11 cellular contexts compared by ENCODE assay signal in genomic region chr1:182601926-182602325, GRCh38. TPM values are rescaled to one million over a fixed set of nuclear protein-coding genes. Genes with fewer than 3 reads are reported as not detected.
DNase-seq lines count a peak whose midpoint lies in the region; ATAC-seq and TF ChIP-seq lines count a peak whose summit lies in the region.
"Had no signal": no experiment of that assay in that cellular context is flagged by ENCODE, and none has a peak within 500 bp of the region (broad histone marks: within the 10 kb centered on the region; RNA-seq: fewer than 3 reads in every experiment).

No MANE protein-coding gene starts in this region.

- 70 to 88% methylated on average over 4 of the region's 4 CpGs for WGBS in sigmoid colon, 2 donors

- no peak overlapping the region for H2AFZ ChIP-seq in Loucy (ENCODE audit: low read length)

- peaks cover 25% of the 10 kb centered on the region for H3K4me1 ChIP-seq in Loucy (ENCODE audit: insufficient read depth, low read length, poor library complexity, severe bottlenecking)
- H3K4me1 ChIP-seq in sigmoid colon, result peaks cover 0 to 27% (median 23%) of the 10 kb centered on the region in 4 donors
- peaks cover 10% of the 10 kb centered on the region for H3K4me1 ChIP-seq in mucosa of descending colon (ENCODE audit: low read depth)

- ATAC-seq in stimulated activated memory B cell treated with anti-CD40 and anti-IgM and Interleukin-4, amounts not matched to agents 10 μg/mL and 1 μg/mL and 100 μg/mL, for 72 hours, result no peak
- ATAC-seq in mucosa of descending colon, result no peak

- intact Hi-C loops in sigmoid colon (cut with DNase I) (loop anchor here (1.0 to 5.0 kb wide), 2 partner anchors 183 to 235 kb away; partner anchors contain the start of gene DHX9), mucosa of descending colon (cut with DNase I, micrococcal nuclease) (loop anchor here (2.0 kb wide), 1 partner anchor 185 kb away; no protein-coding TSS in a partner anchor)

- DNase-seq in GM06990 (ENCODE audit: extremely low read depth, insufficient read length) (no peak), cerebellum (ENCODE audit: low spot score) (peak; percentile 43), sigmoid colon (no peak), DMS153 (lab: John Stamatoyannopoulos, UW) (no peak), mucosa of descending colon (no peak)

- H3K27me3 Mint-ChIP-seq in stimulated activated memory B cell treated with anti-CD40 and anti-IgM and Interleukin-4, amounts not matched to agents 10 μg/mL and 1 μg/mL and 100 μg/mL, for 72 hours, result no peaks in the 10 kb centered on the region

- no peaks in the 10 kb centered on the region for H3K9me3 ChIP-seq in Loucy (ENCODE audit: insufficient read depth, low read depth, low read length)
- H3K9me3 ChIP-seq in sigmoid colon, result no peaks in the 10 kb centered on the region
- H3K9me3 ChIP-seq in mucosa of descending colon, result no peaks in the 10 kb centered on the region
- H3K9me3 ChIP-seq: body of pancreas, HAP-1 had no signal

- H3K4me3 Mint-ChIP-seq in stimulated activated memory B cell treated with anti-CD40 and anti-IgM and Interleukin-4, amounts not matched to agents 10 μg/mL and 1 μg/mL and 100 μg/mL, for 72 hours, result no peak overlapping the region
- H3K4me3 Mint-ChIP-seq: effector memory CD8-positive, alpha-beta T cell; naive thymus-derived CD4-positive, alpha-beta T cell had no signal

- peaks cover 2% of the 10 kb centered on the region for H3K4me1 Mint-ChIP-seq in stimulated activated memory B cell treated with anti-CD40 and anti-IgM and Interleukin-4, amounts not matched to agents 10 μg/mL and 1 μg/mL and 100 μg/mL, for 72 hours

- H3K9ac ChIP-seq in Loucy (ENCODE audit: low read depth, low read length, poor library complexity, severe bottlenecking), result no peak overlapping the region

- TF ChIP-seq CTCF in GM06990 (IDR thresholded peaks at IDR 0.05; ENCODE audit: insufficient read depth, low read length, poor library complexity, severe bottlenecking), result no peak
- TF ChIP-seq CTCF in Loucy (conservative IDR thresholded peaks at IDR 0.05; ENCODE audit: low read length), result no peak
- no peak for TF ChIP-seq CTCF in sigmoid colon (IDR thresholded peaks at IDR 0.05)
- no peak for TF ChIP-seq CTCF in mucosa of descending colon (IDR thresholded peaks at IDR 0.05)

- 0 out of 2 replicates have a peak, but pooled peaks cover 2% of the 10 kb centered on the region for H3K79me2 ChIP-seq in Loucy (ENCODE audit: insufficient read depth, low read length)

- no peaks in the 10 kb centered on the region for H3K27me3 ChIP-seq in GM06990 (replicated peaks; ENCODE audit: control insufficient read depth, insufficient read depth, low read length)
- H3K27me3 ChIP-seq in Loucy (ENCODE audit: insufficient read depth, low read length, poor library complexity, severe bottlenecking), result no peaks in the 10 kb centered on the region
- H3K27me3 ChIP-seq in sigmoid colon, result no peaks in the 10 kb centered on the region
- H3K27me3 ChIP-seq: body of pancreas had no signal

- no peak for TF ChIP-seq POLR2A in sigmoid colon (IDR thresholded peaks at IDR 0.05)

- H3K36me3 ChIP-seq in GM06990 (ENCODE audit: control insufficient read depth, insufficient read depth, low read length), result peaks cover 29% of the 10 kb centered on the region
- H3K36me3 ChIP-seq in Loucy (ENCODE audit: insufficient read depth, low read length), result no peaks in the 10 kb centered on the region
- H3K36me3 ChIP-seq in sigmoid colon, result no peaks in the 10 kb centered on the region
- H3K36me3 ChIP-seq in mucosa of descending colon (ENCODE audit: low read depth), result no peaks in the 10 kb centered on the region

- peak overlapping the region; percentile 10 to 68 (median 38) for H3K27ac ChIP-seq in sigmoid colon

- no peaks in the 10 kb centered on the region; the same call in 1 of the 2 replicates for H3F3A ChIP-seq in Loucy (ENCODE audit: low read depth)

- H4K20me1 ChIP-seq in Loucy (ENCODE audit: insufficient read depth, low read length, poor library complexity, severe bottlenecking), result no peaks in the 10 kb centered on the region

- H3K9me2 ChIP-seq in Loucy (replicated peaks; ENCODE audit: low read depth, low read length), result no peaks in the 10 kb centered on the region

- H3K4me3 ChIP-seq in GM06990 (replicated peaks; ENCODE audit: low read depth, low read length) (peak overlapping the region; percentile 87), Loucy (ENCODE audit: low read length, poor library complexity, severe bottlenecking) (no peak overlapping the region), sigmoid colon (peak overlapping the region in 2 of 4 donors; percentile 51 to 54), mucosa of descending colon (no peak overlapping the region)
- H3K4me3 ChIP-seq: body of pancreas, HAP-1 had no signal

- TF ChIP-seq EP300 in sigmoid colon (IDR thresholded peaks at IDR 0.05), result no peak

- peaks cover 14% of the 10 kb centered on the region for H3K36me3 Mint-ChIP-seq in stimulated activated memory B cell treated with anti-CD40 and anti-IgM and Interleukin-4, amounts not matched to agents 10 μg/mL and 1 μg/mL and 100 μg/mL, for 72 hours

- peak overlapping the region; percentile 11 for H3K4me2 ChIP-seq in Loucy (ENCODE audit: low read depth, low read length, poor library complexity, severe bottlenecking)

- H3K27ac Mint-ChIP-seq in stimulated activated memory B cell treated with anti-CD40 and anti-IgM and Interleukin-4, amounts not matched to agents 10 μg/mL and 1 μg/mL and 100 μg/mL, for 72 hours, result no peak overlapping the region
- H3K27ac Mint-ChIP-seq: effector memory CD8-positive, alpha-beta T cell; naive thymus-derived CD4-positive, alpha-beta T cell had no signal

- H3K9me3 Mint-ChIP-seq in stimulated activated memory B cell treated with anti-CD40 and anti-IgM and Interleukin-4, amounts not matched to agents 10 μg/mL and 1 μg/mL and 100 μg/mL, for 72 hours, result no peaks in the 10 kb centered on the region
- H3K9me3 Mint-ChIP-seq: effector memory CD8-positive, alpha-beta T cell; naive thymus-derived CD4-positive, alpha-beta T cell had no signal

RNA-seq across cellular contexts. Expression of gene RGS16, which starts 2.3 kb away (rescaled TPM):
- total RNA-seq in cerebellum, result 6.6 TPM
- total RNA-seq in sigmoid colon, result 10 to 100 TPM in 1 of 4 donors, 1 to 10 TPM in 2, under 1 TPM in 1; 0.83 to 12.4 (median 2.6) TPM
- 1 to 10 TPM in 2 of 3 donors, under 1 TPM in 1; 0.46 to 4.4 (median 1.2) TPM for polyA plus RNA-seq in sigmoid colon
- 1 to 10 TPM in 2 of 3 donors, under 1 TPM in 1; 0.61 to 2.3 (median 1.3) TPM for total RNA-seq in mucosa of descending colon

RNA-seq across cellular contexts. Expression of gene RNASEL, which starts 12.9 kb away (rescaled TPM):
- total RNA-seq in cerebellum, result 4.5 TPM
- 1 to 10 TPM; 6.2 to 10.0 (median 7.5) TPM for total RNA-seq in sigmoid colon
- 1 to 10 TPM; 6.0 to 8.1 (median 7.4) TPM for polyA plus RNA-seq in sigmoid colon
- 10 to 100 TPM; 14.3 to 23.9 (median 16.3) TPM for total RNA-seq in mucosa of descending colon
